ENCODE assay signal across 8 cellular contexts in genomic region chr11:3164138-3164539, GRCh38. TPM values are rescaled to one million over a fixed set of nuclear protein-coding genes. Genes with fewer than 3 reads are reported as not detected.
DNase-seq lines count a peak whose midpoint lies in the region; ATAC-seq and TF ChIP-seq lines count a peak whose summit lies in the region.

No MANE protein-coding gene starts in this region.

- H3K9me3 Mint-ChIP-seq in effector memory CD8-positive, alpha-beta T cell, result no peaks in the 10 kb centered on the region
- H3K9me3 Mint-ChIP-seq in natural killer cell treated with Interleukin-12 subunit alpha and Interleukin-12 subunit beta and Interleukin-15 and Interleukin-18, amount 100 ng/mL, for 72 hours, result no peaks in the 10 kb centered on the region

- H3K4me1 Mint-ChIP-seq in effector memory CD8-positive, alpha-beta T cell (ENCODE audit: low read depth in 2 of 2), result peaks cover 27 to 40% of the 10 kb centered on the region in 2 donors
- H3K4me1 Mint-ChIP-seq in natural killer cell treated with Interleukin-12 subunit alpha and Interleukin-12 subunit beta and Interleukin-15 and Interleukin-18, amount 100 ng/mL, for 72 hours (ENCODE audit: low read depth in 2 of 2), result peaks cover 23 to 46% of the 10 kb centered on the region in 2 donors

- no peaks in the 10 kb centered on the region for H3K36me3 Mint-ChIP-seq in effector memory CD8-positive, alpha-beta T cell (ENCODE audit: insufficient read depth)
- H3K36me3 Mint-ChIP-seq in natural killer cell treated with Interleukin-12 subunit alpha and Interleukin-12 subunit beta and Interleukin-15 and Interleukin-18, amount 100 ng/mL, for 72 hours, result no peaks in the 10 kb centered on the region

- peak overlapping the region; percentile 84 for H3K4me3 Mint-ChIP-seq in effector memory CD8-positive, alpha-beta T cell
- peak overlapping the region; percentile 84 for H3K4me3 Mint-ChIP-seq in natural killer cell treated with Interleukin-12 subunit alpha and Interleukin-12 subunit beta and Interleukin-15 and Interleukin-18, amount 100 ng/mL, for 72 hours

- ATAC-seq in effector memory CD8-positive, alpha-beta T cell (replicated peaks), result peak; percentile 9
- peak in 1 of 2 donors; percentile 9 for ATAC-seq in natural killer cell treated with Interleukin-12 subunit alpha and Interleukin-12 subunit beta and Interleukin-15 and Interleukin-18, amount 100 ng/mL, for 72 hours
- ATAC-seq in GM21360 (IDR thresholded peaks at IDR 0.05; ENCODE audit: unreplicated experiment), result no peak
- ATAC-seq in HG03354 (IDR thresholded peaks at IDR 0.05; ENCODE audit: poor library complexity, severe bottlenecking, unreplicated experiment), result no peak

- H3K4me3 ChIP-seq in AG10803 (ENCODE audit: low read length), result peak overlapping the region; percentile 91
- H3K4me3 ChIP-seq in NB4 (ENCODE audit: low read depth, low read length), result peak overlapping the region; percentile 91

- DNase-seq in AG10803 (ENCODE audit: low read depth), result no peak
- peak; percentile 75 for DNase-seq in NB4 (ENCODE audit: low read depth)
- DNase-seq in effector memory CD8-positive, alpha-beta T cell, result no peak
- DNase-seq in natural killer cell treated with Interleukin-12 subunit alpha and Interleukin-12 subunit beta and Interleukin-15 and Interleukin-18, amount 100 ng/mL, for 72 hours (ENCODE audit: low spot score), result peak; percentile 63
- DNase-seq in GM10266 (ENCODE audit: extremely low spot score), result no peak
- no peak for DNase-seq in DMS53 treated with DMSO at 0.1 percent for 48 hours (lab: John Stamatoyannopoulos, UW; ENCODE audit: unreplicated experiment)

- peaks cover 6 to 10% of the 10 kb centered on the region in 2 donors for H3K27me3 Mint-ChIP-seq in effector memory CD8-positive, alpha-beta T cell
- H3K27me3 Mint-ChIP-seq in natural killer cell treated with Interleukin-12 subunit alpha and Interleukin-12 subunit beta and Interleukin-15 and Interleukin-18, amount 100 ng/mL, for 72 hours, result no peaks in the 10 kb centered on the region

- TF ChIP-seq POLR2A in NB4 (IDR thresholded peaks at IDR 0.05; ENCODE audit: extremely low read depth, insufficient read length), result no peak

- peak overlapping the region; percentile 56 to 79 for H3K27ac Mint-ChIP-seq in effector memory CD8-positive, alpha-beta T cell
- H3K27ac Mint-ChIP-seq in natural killer cell treated with Interleukin-12 subunit alpha and Interleukin-12 subunit beta and Interleukin-15 and Interleukin-18, amount 100 ng/mL, for 72 hours, result peak overlapping the region; percentile 63 to 80

- TF ChIP-seq CTCF in AG10803 (conservative IDR thresholded peaks at IDR 0.05; ENCODE audit: low read length) (no peak), NB4 (IDR thresholded peaks at IDR 0.05; ENCODE audit: low read depth, low read length) (no peak), GM10266 (IDR thresholded peaks at IDR 0.05; ENCODE audit: control insufficient read depth, insufficient read depth, low read depth, missing control alignments) (no peak)

RNA-seq across cellular contexts. Expression of gene OSBPL5, which starts 1.0 kb away (rescaled TPM):
- total RNA-seq in natural killer cell treated with Interleukin-12 subunit alpha and Interleukin-12 subunit beta and Interleukin-15 and Interleukin-18, amount 100 ng/mL, for 72 hours, result 10 to 100 TPM; 58.3 to 74.6 TPM

RNA-seq across cellular contexts. Expression of gene MRGPRG, which starts 54.5 kb away (rescaled TPM):
- total RNA-seq in natural killer cell treated with Interleukin-12 subunit alpha and Interleukin-12 subunit beta and Interleukin-15 and Interleukin-18, amount 100 ng/mL, for 72 hours, result not detected

Comparison
In these comparisons a context has a peak if more than half of its experiments do, and no peak if none do; other contexts are left out.
1. DNase-seq: peak in NB4 (single experiment) and natural killer cell treated with Interleukin-12 subunit alpha and Interleukin-12 subunit beta and Interleukin-15 and Interleukin-18, amount 100 ng/mL, for 72 hours (single experiment); none in AG10803 (single experiment), effector memory CD8-positive, alpha-beta T cell (0 of 3), GM10266 (single experiment) and DMS53 treated with DMSO at 0.1 percent for 48 hours (single experiment).